24 cellular contexts compared by ENCODE assay signal in genomic region chr19:42065051-42065450, GRCh38. TPM values are rescaled to one million over a fixed set of nuclear protein-coding genes. Genes with fewer than 3 reads are reported as not detected.
A peak's percentile ranks its signal among the peaks of the same experiment; 100 is the strongest.
DNase-seq lines count a peak whose midpoint lies in the region; ATAC-seq, FAIRE-seq and TF ChIP-seq lines count a peak whose summit lies in the region.
"Had no signal": no experiment of that assay in that cellular context is flagged by ENCODE, and none has a peak within 500 bp of the region (broad histone marks: within the 10 kb centered on the region; RNA-seq: fewer than 3 reads in every experiment).

No MANE protein-coding gene starts in this region.

- peaks cover 9% of the 10 kb centered on the region for H3K4me1 ChIP-seq in left ventricle myocardium inferior
- H3K4me1 ChIP-seq in pancreas, result no peaks in the 10 kb centered on the region
- H3K4me1 ChIP-seq: A549, Caco-2 had no signal

- no peaks in the 10 kb centered on the region for H4K20me1 ChIP-seq in neural cell (ENCODE audit: insufficient read depth)

- peaks cover 3% of the 10 kb centered on the region for H3F3A ChIP-seq in neural cell (ENCODE audit: insufficient read depth, low read length, poor library complexity, severe bottlenecking)

- no peak overlapping the region for H3K4me2 ChIP-seq in neural cell (ENCODE audit: low read length)
- H3K4me2 ChIP-seq: A549 had no signal

- H3K9me2 ChIP-seq in neural cell (ENCODE audit: insufficient read depth, low read length), result no peaks in the 10 kb centered on the region

- no peak for FAIRE-seq in pancreas (lab: Jason Lieb, UNC)
- FAIRE-seq: A549, GM12891, GM19239 had no signal

- no peak for TF ChIP-seq CTCF in left ventricle myocardium inferior (IDR thresholded peaks at IDR 0.05; ENCODE audit: borderline replicate concordance)
- no peak for TF ChIP-seq CTCF in neural cell (IDR thresholded peaks at IDR 0.05; ENCODE audit: poor library complexity, severe bottlenecking)
- no peak for TF ChIP-seq CTCF in pancreas (IDR thresholded peaks at IDR 0.05)

- H3K9me3 ChIP-seq in left ventricle myocardium inferior (replicated peaks) (no peaks in the 10 kb centered on the region), neural cell (ENCODE audit: low read length) (no peaks in the 10 kb centered on the region), pancreas (no peaks in the 10 kb centered on the region)
- H3K9me3 ChIP-seq: A549, Caco-2 had no signal

- ATAC-seq in left cardiac atrium, result no peak
- no peak for ATAC-seq in pancreas
- ATAC-seq: A549; CD8-positive, alpha-beta T cell had no signal

- DNase-seq in left cardiac atrium (peak; percentile 23), left ventricle myocardium inferior (no peak), caudate nucleus (lab: John Stamatoyannopoulos, UW) (no peak), C1 segment of cervical spinal cord (lab: John Stamatoyannopoulos, UW) (no peak), D341Med (ENCODE audit: low spot score) (no peak), pancreas (no peak)
- DNase-seq: AML-193; Caco-2; Calu3; CD4-positive, alpha-beta T cell; CD8-positive, alpha-beta T cell; DMS 273 treated with DMSO at 0.1 percent for 48 hours; DMS153; DMS53; DMS79; DND-41; EL; GDM1 had no signal

- WGBS in pancreas, 2 donors, result 64 to 80% methylated on average over 13 of the region's 13 CpGs

- H3K4me3 ChIP-seq in left ventricle myocardium inferior (no peak overlapping the region), neural cell (ENCODE audit: low read length) (peak overlapping the region; percentile 90), pancreas (no peak overlapping the region)
- H3K4me3 ChIP-seq: A549 had no signal

- no peak for TF ChIP-seq EP300 in neural cell (conservative IDR thresholded peaks at IDR 0.05; ENCODE audit: poor library complexity, severe bottlenecking)

- no peak overlapping the region for H3K27ac ChIP-seq in left ventricle myocardium inferior (replicated peaks)
- H3K27ac ChIP-seq in caudate nucleus (ENCODE audit: low read depth, low read length), result peak overlapping the region; percentile 73
- no peak overlapping the region for H3K27ac ChIP-seq in neural cell (ENCODE audit: low read length)
- H3K27ac ChIP-seq in pancreas, result no peak overlapping the region
- H3K27ac ChIP-seq: 22Rv1, A549, C4-2B had no signal

- no peak overlapping the region for H2AFZ ChIP-seq in neural cell (ENCODE audit: low read depth, low read length)

- no peaks in the 10 kb centered on the region for H3K36me3 ChIP-seq in left ventricle myocardium inferior
- no peaks in the 10 kb centered on the region for H3K36me3 ChIP-seq in neural cell (ENCODE audit: insufficient read depth, low read length)
- H3K36me3 ChIP-seq in pancreas, result no peaks in the 10 kb centered on the region

- peaks cover 48% of the 10 kb centered on the region for H3K79me2 ChIP-seq in neural cell (replicated peaks; ENCODE audit: insufficient read depth, low read length)

- H3K27me3 ChIP-seq in left ventricle myocardium inferior (ENCODE audit: low read depth) (peaks cover 54% of the 10 kb centered on the region), neural cell (ENCODE audit: insufficient read depth, low read depth, low read length) (no peaks in the 10 kb centered on the region), pancreas (no peaks in the 10 kb centered on the region)

- intact Hi-C loops in left cardiac atrium (cut with DNase I), result no loop called here
- intact Hi-C loops in left ventricle myocardium inferior (cut with micrococcal nuclease), result no loop called here
- intact Hi-C loops in pancreas (cut with DNase I), result no loop called here

- no peak for TF ChIP-seq RAD21 in neural cell (conservative IDR thresholded peaks at IDR 0.05)

- no peak overlapping the region for H3K9ac ChIP-seq in neural cell (ENCODE audit: low read length)

TF ChIP-seq in neural cell, 6 proteins besides CTCF, POLR2A, EP300 and RAD21:
- TF ChIP-seq TAF1 (IDR thresholded peaks at IDR 0.05; ENCODE audit: low read depth) (no peak), POLR2AphosphoS5 (IDR thresholded peaks at IDR 0.05) (no peak)

RNA-seq across cellular contexts. Expression of gene GRIK5, which starts 5.0 kb away (rescaled TPM):
- total RNA-seq in left cardiac atrium (10 to 100 TPM; 12.0 to 12.6 TPM), left ventricle myocardium inferior (2.1 TPM), pancreas (1 to 10 TPM; 1.9 to 3.6 (median 3.1) TPM)
- polyA plus RNA-seq in neural cell (22.4 and 28.3 TPM in 2 replicates), pancreas (10 to 100 TPM in 1 of 2 donors, 1 to 10 TPM in 1; 4.8 to 10.5 TPM)
- polyA minus RNA-seq in neural cell, result 25.6 and 26.6 TPM in 2 replicates

RNA-seq across cellular contexts. Expression of gene ZNF574, which starts 10.9 kb away (rescaled TPM):
- 1 to 10 TPM; 8.3 to 9.1 TPM for total RNA-seq in left cardiac atrium
- total RNA-seq in left ventricle myocardium inferior, result 7.1 TPM
- polyA plus RNA-seq in neural cell, result 7.0 and 11.0 TPM in 2 replicates
- 27.1 and 29.7 TPM in 2 replicates for polyA minus RNA-seq in neural cell
- 1 to 10 TPM; 3.9 to 8.5 (median 5.8) TPM for total RNA-seq in pancreas
- 1 to 10 TPM; 4.9 to 6.2 TPM for polyA plus RNA-seq in pancreas
